ENCODE assay signal across 8 cellular contexts in genomic region chr2:55843096-55843991, GRCh38.
DNase-seq lines count a peak whose midpoint lies in the region; ATAC-seq and TF ChIP-seq lines count a peak whose summit lies in the region.

No MANE protein-coding gene starts in this region.

- H3K27me3 Mint-ChIP-seq in chondrocyte (ENCODE audit: low read depth) = peaks cover 9% of the 10 kb centered on the region

- H3K36me3 ChIP-seq in right lobe of liver = no peaks in the 10 kb centered on the region

- TF ChIP-seq CTCF in AG09319 (IDR thresholded peaks at IDR 0.05; ENCODE audit: low read depth, low read length) = no peak
- TF ChIP-seq CTCF in LNCaP clone FGC (IDR thresholded peaks at IDR 0.05; ENCODE audit: control insufficient read depth, extremely low read depth, insufficient read depth) = no peak
- TF ChIP-seq CTCF in right lobe of liver (IDR thresholded peaks at IDR 0.05) = no peak
- no peak for TF ChIP-seq CTCF in lower leg skin (IDR thresholded peaks at IDR 0.05)
- TF ChIP-seq CTCF in chondrocyte (IDR thresholded peaks at IDR 0.05) = no peak

- H3K4me1 Mint-ChIP-seq in chondrocyte (ENCODE audit: low read depth) = peaks cover 13% of the 10 kb centered on the region

- ATAC-seq in right lobe of liver = peak; percentile 42 to 81 (median 56)

- H3K27me3 ChIP-seq in right lobe of liver = no peaks in the 10 kb centered on the region

- no peaks in the 10 kb centered on the region for H3K9me3 Mint-ChIP-seq in chondrocyte (ENCODE audit: low read depth)

- H3K27ac ChIP-seq in right lobe of liver = no peak overlapping the region

- 53% methylated on average over 4 of the region's 6 CpGs for WGBS in right lobe of liver (ENCODE audit: insufficient coverage, low coverage, low lambda C conversion rate, missing lambda C conversion rate)
- WGBS in lower leg skin, 2 donors = 42 to 47% methylated on average over 6 of the region's 6 CpGs

- intact Hi-C loops in right lobe of liver (cut with DNase I) (no loop called here), lower leg skin (cut with DNase I; ENCODE audit: low total_unique reads) (no loop called here)

- TF ChIP-seq POLR2A in right lobe of liver (IDR thresholded peaks at IDR 0.05) (no peak), lower leg skin (IDR thresholded peaks at IDR 0.05) (no peak)

- H3K4me1 ChIP-seq in right lobe of liver = peaks cover 0 to 12% (median 3%) of the 10 kb centered on the region in 4 donors

- H3K27ac Mint-ChIP-seq in chondrocyte (ENCODE audit: unreplicated experiment) = no peak overlapping the region

- DNase-seq in AG09319 (ENCODE audit: extremely low read depth, low read depth) = peak; percentile 67
- peak; percentile 8 for DNase-seq in LNCaP clone FGC (ENCODE audit: low read depth)
- DNase-seq in amniotic stem cell (lab: John Stamatoyannopoulos, UW) = peak; percentile 60
- no peak for DNase-seq in right lobe of liver
- no peak for DNase-seq in lower leg skin (ENCODE audit: low spot score in 2 of 2)
- no peak for DNase-seq in HuH-7.5 (ENCODE audit: low spot score)
- no peak for DNase-seq in iPS-NIHi7 (ENCODE audit: extremely low spot score)
- DNase-seq in chondrocyte (ENCODE audit: low spot score) = no peak

- H3K4me3 Mint-ChIP-seq in chondrocyte (ENCODE audit: unreplicated experiment) = no peak overlapping the region

- no peaks in the 10 kb centered on the region for H3K9me3 ChIP-seq in right lobe of liver

- H3K4me3 ChIP-seq in LNCaP clone FGC (ENCODE audit: low read depth, low read length) = no peak overlapping the region
- H3K4me3 ChIP-seq in right lobe of liver = no peak overlapping the region
- H3K4me3 ChIP-seq in lower leg skin (ENCODE audit: low read depth, poor library complexity, severe bottlenecking) = no peak overlapping the region

- no peaks in the 10 kb centered on the region for H3K36me3 Mint-ChIP-seq in chondrocyte (ENCODE audit: low read depth)

Comparison
In these comparisons a context has a peak if more than half of its experiments do, and no peak if none do; other contexts are left out.
1. DNase-seq: peak in AG09319 (single experiment), LNCaP clone FGC (single experiment) and amniotic stem cell (single experiment); none in right lobe of liver (0 of 3), lower leg skin (0 of 2), HuH-7.5 (single experiment), iPS-NIHi7 (single experiment) and chondrocyte (single experiment).